ENCODE assay signal across 1 cellular context in genomic region chr20:62606551-62607201, GRCh38.
TF ChIP-seq lines count a peak whose summit lies in the region.

No MANE protein-coding gene starts in this region.

TF ChIP-seq in GM23338, 12 proteins besides CTCF, POLR2A, EP300 and RAD21 (continued from another document):
- no peak for TF ChIP-seq ETS1 (IDR thresholded peaks at IDR 0.05)
- TF ChIP-seq ZNF331 (CRISPR knock-in tag; IDR thresholded peaks at IDR 0.05; ENCODE audit: low read depth), result no peak
- TF ChIP-seq JUNB (IDR thresholded peaks at IDR 0.05; ENCODE audit: unreplicated experiment), result no peak
